Comparison of ENCODE assay signal across 22 cellular contexts in the genomic region with DNA sequence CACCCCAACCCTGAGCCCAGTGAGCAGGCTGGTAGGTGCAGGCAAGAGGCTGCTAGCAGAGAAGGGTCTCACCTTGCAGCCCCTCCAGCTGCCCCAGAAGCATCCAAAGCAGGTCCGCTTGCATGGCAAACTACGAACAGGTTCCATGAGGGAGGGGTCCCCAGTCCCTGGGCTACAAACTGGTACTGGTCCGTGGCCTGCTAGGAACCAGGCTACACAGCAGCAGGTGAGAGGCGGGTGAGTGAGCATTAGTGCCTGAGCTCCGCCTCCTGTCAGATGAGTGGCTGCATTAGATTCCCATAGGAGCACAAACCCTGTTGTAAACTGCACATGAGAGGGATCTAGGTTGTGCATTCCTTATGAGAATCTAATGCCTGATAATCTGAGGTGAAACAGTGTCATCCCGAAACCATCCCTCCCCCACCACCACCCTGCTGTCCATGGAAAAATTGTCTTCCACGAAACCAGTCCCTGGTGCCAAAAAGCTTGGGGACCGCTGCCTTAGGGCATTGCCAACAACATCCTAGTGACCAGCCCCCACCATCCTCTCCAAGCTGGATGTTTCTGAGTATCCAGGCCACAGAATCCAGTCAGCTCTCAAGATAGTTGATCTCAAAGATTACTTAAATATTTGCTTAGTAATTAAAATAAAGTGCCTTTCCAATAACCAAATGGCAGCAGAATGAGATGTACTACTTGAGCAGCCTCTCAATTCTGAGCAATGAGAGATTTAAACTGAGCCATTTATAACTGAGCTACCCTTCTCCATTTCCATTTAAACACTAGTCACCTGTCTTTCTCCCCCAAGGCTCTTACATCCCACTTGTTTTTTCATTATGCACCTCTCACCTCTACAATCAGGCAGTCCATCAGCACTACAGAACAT. TPM values are rescaled to one million over a fixed set of nuclear protein-coding genes. Genes with fewer than 3 reads are reported as not detected.
A peak's percentile ranks its signal among the peaks of the same experiment; 100 is the strongest.
DNase-seq lines count a peak whose midpoint lies in the region; ATAC-seq and TF ChIP-seq lines count a peak whose summit lies in the region.
"Had no signal": no experiment of that assay in that cellular context is flagged by ENCODE, and none has a peak within 500 bp of the region (broad histone marks: within the 10 kb centered on the region; RNA-seq: fewer than 3 reads in every experiment).

No MANE protein-coding gene starts in this region.

- H3K56ac ChIP-seq in H9 (ENCODE audit: insufficient read length, low read depth, low read length): no peak overlapping the region

- H3K23me2 ChIP-seq in H9 (ENCODE audit: insufficient read length, low read depth, low read length, poor library complexity, severe bottlenecking): no peaks in the 10 kb centered on the region

- H3K4me2 ChIP-seq in H9 (ENCODE audit: insufficient read depth, insufficient read length, low read length): no peak overlapping the region

- no peaks in the 10 kb centered on the region for H3K9me3 ChIP-seq in H9 (ENCODE audit: control insufficient read depth, low read depth, low read length)
- H3K9me3 ChIP-seq: suprapubic skin had no signal

- no peak overlapping the region for H2BK5ac ChIP-seq in H9 (ENCODE audit: insufficient read length, low read length)

- ATAC-seq in stimulated activated naive CD8-positive, alpha-beta T cell treated with anti-CD3 and anti-CD28 coated beads, Interleukin-15, amount 100 ng/mL, for 72 hours: peak; percentile 18
- no peak for ATAC-seq in HG02970 (IDR thresholded peaks at IDR 0.05; ENCODE audit: low FRiP score, unreplicated experiment)
- ATAC-seq: activated CD8-positive, alpha-beta memory T cell treated with anti-CD3 and anti-CD28 coated beads, Interleukin-2, amount 10 ng/mL, durations not matched to agents 7 days and 5 days; activated T-cell treated with anti-CD3 and anti-CD28 coated beads, Interleukin-2, amount 50 U/mL, for 72 hours had no signal

- H3K4me1 Mint-ChIP-seq in stimulated activated naive CD8-positive, alpha-beta T cell treated with anti-CD3 and anti-CD28 coated beads, Interleukin-15, amount 100 ng/mL, for 72 hours: no peaks in the 10 kb centered on the region
- H3K4me1 Mint-ChIP-seq in H9: no peaks in the 10 kb centered on the region
- H3K4me1 Mint-ChIP-seq: activated CD4-positive, alpha-beta T cell treated with anti-CD3 and anti-CD28 coated beads, Interleukin-2, amount 10 ng/mL, durations not matched to agents 7 days and 5 days; activated CD8-positive, alpha-beta memory T cell treated with anti-CD3 and anti-CD28 coated beads, Interleukin-2, amount 10 ng/mL, durations not matched to agents 7 days and 5 days; memory B cell had no signal

- H3K23ac ChIP-seq in H9 (ENCODE audit: insufficient read length, low read depth, low read length): no peak overlapping the region

- no peak overlapping the region for H3K27ac Mint-ChIP-seq in stimulated activated naive CD8-positive, alpha-beta T cell treated with anti-CD3 and anti-CD28 coated beads, Interleukin-15, amount 100 ng/mL, for 72 hours
- no peak overlapping the region; a peak in 1 of 7 replicates for H3K27ac Mint-ChIP-seq in H9
- H3K27ac Mint-ChIP-seq: activated CD4-positive, alpha-beta T cell treated with anti-CD3 and anti-CD28 coated beads, Interleukin-2, amount 10 ng/mL, durations not matched to agents 7 days and 5 days; activated CD8-positive, alpha-beta memory T cell treated with anti-CD3 and anti-CD28 coated beads, Interleukin-2, amount 10 ng/mL, durations not matched to agents 7 days and 5 days; activated naive CD4-positive, alpha-beta T cell treated with anti-CD3 and anti-CD28 coated beads for 36 hours; activated T-cell treated with anti-CD3 and anti-CD28 coated beads, Interleukin-2, amount 50 U/mL, for 72 hours; memory B cell had no signal

- peaks cover 18% of the 10 kb centered on the region for H3K27me3 Mint-ChIP-seq in stimulated activated naive CD8-positive, alpha-beta T cell treated with anti-CD3 and anti-CD28 coated beads, Interleukin-15, amount 100 ng/mL, for 72 hours
- H3K27me3 Mint-ChIP-seq in H9 (ENCODE audit: low read depth): no peaks in the 10 kb centered on the region

- H2BK12ac ChIP-seq in H9 (ENCODE audit: insufficient read length, low read depth, low read length): no peak overlapping the region

- no peak overlapping the region for H3K18ac ChIP-seq in H9 (ENCODE audit: insufficient read length, low read depth, low read length)

- no peak overlapping the region for H2BK15ac ChIP-seq in H9 (ENCODE audit: low read depth, low read length)

- H3K4ac ChIP-seq in H9 (ENCODE audit: low read depth, low read length): no peak overlapping the region

- H4K5ac ChIP-seq in H9 (ENCODE audit: insufficient read length, low read depth, low read length): no peak overlapping the region

- no peak overlapping the region for H3T11ph ChIP-seq in H9 (ENCODE audit: low read length)

- H2AFZ ChIP-seq in H9 (ENCODE audit: low read length): no peak overlapping the region

- H3K27me3 ChIP-seq in H9 (ENCODE audit: insufficient read depth, low read length): no peaks in the 10 kb centered on the region

- no peaks in the 10 kb centered on the region for H3K4me1 ChIP-seq in H9 (ENCODE audit: insufficient read depth, low read length)
- H3K4me1 ChIP-seq: suprapubic skin had no signal

- no peak overlapping the region for H3K9ac ChIP-seq in H9 (ENCODE audit: extremely low read depth, insufficient read length, low read length)

- H4K8ac ChIP-seq in H9 (replicated peaks; ENCODE audit: insufficient read length, low read depth, low read length): no peak overlapping the region

- no CpG with 5 or more reads among the region's 8 CpGs for WGBS in H9 (ENCODE audit: extremely low coverage, insufficient read length, low lambda C conversion rate)

- H3K27ac ChIP-seq in H9 (ENCODE audit: insufficient read length, low read depth, low read length): no peak overlapping the region
- H3K27ac ChIP-seq: suprapubic skin, VCaP had no signal

- no peaks in the 10 kb centered on the region for H4K20me1 ChIP-seq in H9 (ENCODE audit: control insufficient read depth, insufficient read depth, insufficient read length)

- H3K9me3 Mint-ChIP-seq in stimulated activated naive CD8-positive, alpha-beta T cell treated with anti-CD3 and anti-CD28 coated beads, Interleukin-15, amount 100 ng/mL, for 72 hours: no peaks in the 10 kb centered on the region
- peaks cover 9 to 11% of the 10 kb centered on the region in 2 experiments; a peak in 3 of 5 replicates for H3K9me3 Mint-ChIP-seq in H9
- H3K9me3 Mint-ChIP-seq: activated CD4-positive, alpha-beta T cell treated with anti-CD3 and anti-CD28 coated beads, Interleukin-2, amount 10 ng/mL, durations not matched to agents 7 days and 5 days; activated naive CD4-positive, alpha-beta T cell treated with anti-CD3 and anti-CD28 coated beads for 36 hours; activated T-cell treated with anti-CD3 and anti-CD28 coated beads, Interleukin-2, amount 50 U/mL, for 72 hours; memory B cell had no signal

- no peak overlapping the region for H4K91ac ChIP-seq in H9 (ENCODE audit: insufficient read length, low read depth, low read length)

- H3K79me1 ChIP-seq in H9 (ENCODE audit: insufficient read depth, low read depth, low read length, poor library complexity, severe bottlenecking): no peaks in the 10 kb centered on the region

- H3K36me3 Mint-ChIP-seq in H9 (ENCODE audit: insufficient read depth in 1 of 3, low read depth in 3 of 3): no peaks in the 10 kb centered on the region
- H3K36me3 Mint-ChIP-seq: activated CD8-positive, alpha-beta memory T cell treated with anti-CD3 and anti-CD28 coated beads, Interleukin-2, amount 10 ng/mL, durations not matched to agents 7 days and 5 days; memory B cell had no signal

- H3K79me2 ChIP-seq in H9 (ENCODE audit: insufficient read depth, low read length): no peaks in the 10 kb centered on the region

- no peak overlapping the region for H2AK5ac ChIP-seq in H9 (ENCODE audit: insufficient read length, low read length)

- no peak overlapping the region for H2BK120ac ChIP-seq in H9 (ENCODE audit: low read depth, low read length, poor library complexity, severe bottlenecking)

- no peak overlapping the region for H3K4me3 Mint-ChIP-seq in stimulated activated naive CD8-positive, alpha-beta T cell treated with anti-CD3 and anti-CD28 coated beads, Interleukin-15, amount 100 ng/mL, for 72 hours
- no peak overlapping the region for H3K4me3 Mint-ChIP-seq in H9
- H3K4me3 Mint-ChIP-seq: activated CD4-positive, alpha-beta T cell treated with anti-CD3 and anti-CD28 coated beads, Interleukin-2, amount 10 ng/mL, durations not matched to agents 7 days and 5 days; activated CD8-positive, alpha-beta memory T cell treated with anti-CD3 and anti-CD28 coated beads, Interleukin-2, amount 10 ng/mL, durations not matched to agents 7 days and 5 days; activated naive CD4-positive, alpha-beta T cell treated with anti-CD3 and anti-CD28 coated beads for 36 hours; activated T-cell treated with anti-CD3 and anti-CD28 coated beads, Interleukin-2, amount 50 U/mL, for 72 hours; memory B cell had no signal

- peak; percentile 79 for DNase-seq in DMS79 (lab: John Stamatoyannopoulos, UW)
- peak; percentile 95 for DNase-seq in NCI-H187 treated with DMSO at 0.1 percent for 48 hours (lab: John Stamatoyannopoulos, UW)
- peak; percentile 79 for DNase-seq in NCI-H774 (lab: John Stamatoyannopoulos, UW)
- DNase-seq in stimulated activated naive CD8-positive, alpha-beta T cell treated with anti-CD3 and anti-CD28 coated beads, Interleukin-15, amount 100 ng/mL, for 72 hours: no peak
- DNase-seq in H9: no peak
- no peak for DNase-seq in OCI-M2 (lab: John Stamatoyannopoulos, UW; ENCODE audit: unreplicated experiment)
- DNase-seq: activated CD4-positive, alpha-beta T cell treated with anti-CD3 and anti-CD28 coated beads, Interleukin-2, amount 10 ng/mL, durations not matched to agents 7 days and 5 days; activated CD8-positive, alpha-beta memory T cell treated with anti-CD3 and anti-CD28 coated beads, Interleukin-2, amount 10 ng/mL, durations not matched to agents 7 days and 5 days; activated naive CD4-positive, alpha-beta T cell treated with anti-CD3 and anti-CD28 coated beads for 36 hours; activated T-cell treated with anti-CD3 and anti-CD28 coated beads, Interleukin-2, amount 50 U/mL, for 72 hours; C1 segment of cervical spinal cord; effector CD4-positive, alpha-beta T cell; GDM1; IMR-90; NCI-H146; NCI-H446; nucleus accumbens; T-helper 2 cell had no signal

- no peak for TF ChIP-seq CTCF in H9 (conservative IDR thresholded peaks at IDR 0.05)

- no peak overlapping the region for H2BK20ac ChIP-seq in H9 (ENCODE audit: low read depth, low read length, poor library complexity, severe bottlenecking)

- H3K14ac ChIP-seq in H9 (ENCODE audit: insufficient read depth, low read length): no peak overlapping the region

RNA-seq across cellular contexts. Expression of gene LRP2, which starts 32.4 kb away (rescaled TPM):
- total RNA-seq in H9 (2021): 1.4 and 1.6 TPM in 2 replicates
- total RNA-seq: IMR-90 had no signal

Comparison
In these comparisons a context has a peak if more than half of its experiments do, and no peak if none do; other contexts are left out.
1. DNase-seq: peak in DMS79 (single experiment), NCI-H187 treated with DMSO at 0.1 percent for 48 hours (single experiment) and NCI-H774 (single experiment); none in stimulated activated naive CD8-positive, alpha-beta T cell treated with anti-CD3 and anti-CD28 coated beads, Interleukin-15, amount 100 ng/mL, for 72 hours (0 of 2), H9 (single experiment) and OCI-M2 (single experiment).